ENCODE assay signal across 8 cellular contexts in the genomic region with DNA sequence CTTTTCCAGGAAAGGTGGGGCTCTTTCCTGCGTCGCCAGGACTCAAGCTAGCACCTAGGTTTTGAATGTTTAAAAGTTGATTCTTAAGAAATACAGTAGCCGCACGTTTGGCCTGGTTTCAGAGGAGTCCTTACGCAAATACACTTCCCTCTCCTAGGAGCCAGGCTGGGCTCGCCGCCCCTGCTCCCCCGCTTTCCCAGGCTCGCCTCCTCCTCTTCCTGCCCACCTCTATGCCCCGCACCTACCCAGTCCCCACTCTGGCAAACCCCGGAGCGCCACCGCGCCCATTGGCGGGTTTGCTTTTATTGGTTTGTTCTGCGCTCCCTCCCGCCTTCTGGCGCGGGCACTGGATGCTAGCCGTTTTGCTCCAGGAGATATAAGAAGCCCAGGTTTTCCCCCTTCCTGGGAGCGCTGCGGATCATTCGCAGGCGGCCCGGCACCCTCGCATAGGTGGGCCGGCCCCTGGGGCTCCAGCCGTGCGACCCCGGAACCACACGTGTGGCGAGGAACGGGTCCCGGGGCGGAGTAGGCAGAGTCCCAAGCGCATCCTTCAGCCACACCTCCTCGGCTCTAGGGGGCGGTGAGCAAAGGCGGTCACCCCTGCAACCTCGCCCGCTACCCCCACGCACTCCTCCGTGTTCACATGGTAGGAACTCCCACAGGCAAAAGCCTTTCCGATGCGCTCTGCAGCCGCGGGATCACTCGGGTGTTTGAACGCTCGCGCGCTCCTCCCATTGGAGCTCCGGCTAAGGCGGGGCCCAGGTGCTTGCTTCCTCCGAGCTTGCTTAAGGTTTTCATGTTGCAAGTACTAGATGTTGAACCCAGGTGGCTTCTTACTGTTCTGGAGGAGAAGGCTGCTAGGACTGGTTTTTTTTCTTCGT.
DNase-seq lines count a peak whose midpoint lies in the region; ATAC-seq lines count a peak whose summit lies in the region.

No MANE protein-coding gene starts in this region.

- peak overlapping the region; percentile 88 for H3K4me3 Mint-ChIP-seq in stimulated activated memory B cell treated with anti-CD40 and anti-IgM and Interleukin-4, amounts not matched to agents 10 μg/mL and 1 μg/mL and 100 μg/mL, for 72 hours

- peaks cover 9 to 25% of the 10 kb centered on the region in 2 donors for H3K4me1 ChIP-seq in duodenal mucosa (ENCODE audit: control insufficient read depth in 1 of 2, insufficient read depth in 2 of 2, low read length in 2 of 2)
- peaks cover 5% of the 10 kb centered on the region for H3K4me1 ChIP-seq in mesodermal cell (ENCODE audit: control insufficient read depth, insufficient read depth, low read length, poor library complexity, severe bottlenecking)

- H3K27ac Mint-ChIP-seq in stimulated activated memory B cell treated with anti-CD40 and anti-IgM and Interleukin-4, amounts not matched to agents 10 μg/mL and 1 μg/mL and 100 μg/mL, for 72 hours: peak overlapping the region; percentile 91

- ATAC-seq in stimulated activated memory B cell treated with anti-CD40 and anti-IgM and Interleukin-4, amounts not matched to agents 10 μg/mL and 1 μg/mL and 100 μg/mL, for 72 hours: peak; percentile 68

- peaks cover 0 to 4% of the 10 kb centered on the region in 2 donors for H3K27me3 ChIP-seq in duodenal mucosa (ENCODE audit: control insufficient read depth in 1 of 2, insufficient read depth in 2 of 2, low read length in 2 of 2)

- no peaks in the 10 kb centered on the region for H3K27me3 Mint-ChIP-seq in stimulated activated memory B cell treated with anti-CD40 and anti-IgM and Interleukin-4, amounts not matched to agents 10 μg/mL and 1 μg/mL and 100 μg/mL, for 72 hours

- peak overlapping the region; percentile 0 to 91 for H3K9ac ChIP-seq in duodenal mucosa (ENCODE audit: low read depth in 1 of 2, low read length in 2 of 2)

- H3K36me3 Mint-ChIP-seq in stimulated activated memory B cell treated with anti-CD40 and anti-IgM and Interleukin-4, amounts not matched to agents 10 μg/mL and 1 μg/mL and 100 μg/mL, for 72 hours: no peaks in the 10 kb centered on the region

- WGBS in mesodermal cell (ENCODE audit: insufficient coverage in 2 of 2), 2 experiments: 0 to 1% methylated on average over 42 to 47 of the region's 56 CpGs

- no peak overlapping the region for H3K27ac ChIP-seq in duodenal mucosa (ENCODE audit: low read depth, low read length)
- no peak overlapping the region for H3K27ac ChIP-seq in mesodermal cell (ENCODE audit: low read depth, low read length, severe bottlenecking)

- H3K9me3 Mint-ChIP-seq in stimulated activated memory B cell treated with anti-CD40 and anti-IgM and Interleukin-4, amounts not matched to agents 10 μg/mL and 1 μg/mL and 100 μg/mL, for 72 hours: no peaks in the 10 kb centered on the region

- no peaks in the 10 kb centered on the region for H3K36me3 ChIP-seq in duodenal mucosa (ENCODE audit: control insufficient read depth in 1 of 2, insufficient read depth in 2 of 2, low read length in 2 of 2)
- H3K36me3 ChIP-seq in mesodermal cell (ENCODE audit: control insufficient read depth, insufficient read depth, low read length): no peaks in the 10 kb centered on the region

- peak; percentile 51 for DNase-seq in ELF-1 (ENCODE audit: low read depth, low spot score)
- DNase-seq in HCEC 1CT: peak; percentile 72
- DNase-seq in NCI-H1930 (lab: John Stamatoyannopoulos, UW): peak; percentile 57 to 70
- peak; percentile 75 to 78 for DNase-seq in activated CD4-positive, alpha-beta T cell treated with anti-CD3 and anti-CD28 coated beads for 4 hours
- no peak for DNase-seq in KG1 (lab: John Stamatoyannopoulos, UW)

- no peaks in the 10 kb centered on the region for H3K9me3 ChIP-seq in duodenal mucosa (ENCODE audit: control insufficient read depth in 1 of 2, low read length in 2 of 2)
- no peaks in the 10 kb centered on the region for H3K9me3 ChIP-seq in mesodermal cell (ENCODE audit: control insufficient read depth, low read length)

- peak overlapping the region; percentile 72 to 81 for H3K4me3 ChIP-seq in duodenal mucosa (ENCODE audit: low read depth in 1 of 2, low read length in 2 of 2)
- peak overlapping the region; percentile 33 for H3K4me3 ChIP-seq in mesodermal cell (ENCODE audit: extremely low read depth, insufficient read depth, low read length, poor library complexity, severe bottlenecking)

- H3K4me1 Mint-ChIP-seq in stimulated activated memory B cell treated with anti-CD40 and anti-IgM and Interleukin-4, amounts not matched to agents 10 μg/mL and 1 μg/mL and 100 μg/mL, for 72 hours: peaks cover 38% of the 10 kb centered on the region
